1 cellular context compared by ENCODE assay signal in the genomic region with DNA sequence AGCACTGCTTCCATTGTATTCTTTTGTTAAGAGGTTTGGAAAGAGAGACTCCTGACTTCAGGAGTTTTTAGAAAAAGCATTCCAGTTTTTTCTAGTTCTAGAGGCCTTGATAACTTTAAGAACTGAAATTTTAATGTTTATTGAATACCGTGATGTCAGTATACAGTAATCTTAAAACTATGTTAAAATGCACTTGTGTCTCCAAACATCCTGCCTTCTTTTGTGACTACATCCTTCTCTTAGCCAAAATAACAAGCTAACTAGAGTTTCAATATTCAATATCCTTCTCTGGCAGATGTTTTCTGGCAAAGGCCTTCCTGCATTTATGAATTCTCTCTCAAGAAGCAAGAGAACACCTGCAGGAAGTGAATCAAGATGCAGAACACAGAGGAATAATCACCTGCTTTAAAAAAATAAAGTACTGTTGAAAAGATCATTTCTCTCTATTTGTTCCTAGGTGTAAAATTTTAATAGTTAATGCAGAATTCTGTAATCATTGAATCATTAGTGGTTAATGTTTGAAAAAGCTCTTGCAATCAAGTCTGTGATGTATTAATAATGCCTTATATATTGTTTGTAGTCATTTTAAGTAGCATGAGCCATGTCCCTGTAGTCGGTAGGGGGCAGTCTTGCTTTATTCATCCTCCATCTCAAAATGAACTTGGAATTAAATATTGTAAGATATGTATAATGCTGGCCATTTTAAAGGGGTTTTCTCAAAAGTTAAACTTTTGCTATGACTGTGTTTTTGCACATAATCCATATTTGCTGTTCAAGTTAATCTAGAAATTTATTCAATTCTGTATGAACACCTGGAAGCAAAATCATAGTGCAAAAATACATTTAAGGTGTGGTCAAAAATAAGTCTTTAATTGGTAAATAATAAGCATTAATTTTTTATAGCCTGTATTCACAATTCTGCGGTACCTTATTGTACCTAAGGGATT.
A peak's percentile ranks its signal among the peaks of the same experiment; 100 is the strongest.
TF ChIP-seq lines count a peak whose summit lies in the region.

No MANE protein-coding gene starts in this region.

TF ChIP-seq in IMR-90, 13 proteins besides CTCF, POLR2A, EP300 and RAD21:
- TF ChIP-seq SMC3 (IDR thresholded peaks at IDR 0.05; ENCODE audit: low read depth, low read length): peak; percentile 90
- TF ChIP-seq MAFK (IDR thresholded peaks at IDR 0.05; ENCODE audit: low read depth, low read length): no peak
